In the genomic region with DNA sequence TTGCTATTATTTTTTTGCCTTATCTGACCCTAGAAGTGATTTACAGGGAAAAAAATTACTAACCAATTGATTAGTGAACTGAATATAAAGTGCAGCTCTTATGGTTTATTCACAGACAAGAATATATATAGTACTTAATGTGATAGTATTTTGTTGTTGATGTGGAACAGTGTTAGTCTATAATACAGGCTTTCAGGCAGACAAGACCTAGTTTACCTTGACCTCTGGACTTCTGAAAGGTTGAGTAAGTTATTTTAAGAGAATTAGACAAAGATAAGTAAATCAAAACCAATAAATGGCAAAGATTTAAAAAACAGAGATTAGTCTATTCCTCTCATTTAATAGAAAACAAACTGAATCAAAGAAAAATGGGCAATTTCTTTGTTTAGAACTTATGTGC, we compare ENCODE assay signal across 1 cellular context.
TF ChIP-seq lines count a peak whose summit lies in the region.

No MANE protein-coding gene starts in this region.

TF ChIP-seq in HepG2, 621 proteins besides CTCF, POLR2A, EP300 and RAD21:
- TF ChIP-seq FOXA3 (CRISPR knock-in tag; IDR thresholded peaks at IDR 0.05) (0 out of 2 replicates have a peak, but pooled peaks have one; percentile 23), ELF4 (CRISPR knock-in tag; IDR thresholded peaks at IDR 0.05; ENCODE audit: borderline replicate concordance) (no peak), ZNF616 (CRISPR knock-in tag; IDR thresholded peaks at IDR 0.05; ENCODE audit: low read depth) (no peak), POGZ (CRISPR knock-in tag; IDR thresholded peaks at IDR 0.05) (0 out of 2 replicates have a peak, but pooled peaks have one; percentile 15), SOX5 (CRISPR knock-in tag; IDR thresholded peaks at IDR 0.05; ENCODE audit: borderline replicate concordance) (no peak), NR2F6 (IDR thresholded peaks at IDR 0.05) (0 out of 2 replicates have a peak, but pooled peaks have one; percentile 36), NR2F6 (CRISPR knock-in tag; IDR thresholded peaks at IDR 0.05) (peak; percentile 56; the same call in 1 of the 2 replicates), HNF4A (CRISPR knock-in tag; IDR thresholded peaks at IDR 0.05) (peak; percentile 61), CHCHD3 (CRISPR knock-in tag; IDR thresholded peaks at IDR 0.05) (no peak), CREB1 (IDR thresholded peaks at IDR 0.05) (no peak), CREB1 (CRISPR knock-in tag; IDR thresholded peaks at IDR 0.05) (0 out of 2 replicates have a peak, but pooled peaks have one; percentile 23), GATAD2A (CRISPR knock-in tag; IDR thresholded peaks at IDR 0.05) (peak; percentile 35; the same call in 1 of the 2 replicates)
- TF ChIP-seq, protein P1, sequence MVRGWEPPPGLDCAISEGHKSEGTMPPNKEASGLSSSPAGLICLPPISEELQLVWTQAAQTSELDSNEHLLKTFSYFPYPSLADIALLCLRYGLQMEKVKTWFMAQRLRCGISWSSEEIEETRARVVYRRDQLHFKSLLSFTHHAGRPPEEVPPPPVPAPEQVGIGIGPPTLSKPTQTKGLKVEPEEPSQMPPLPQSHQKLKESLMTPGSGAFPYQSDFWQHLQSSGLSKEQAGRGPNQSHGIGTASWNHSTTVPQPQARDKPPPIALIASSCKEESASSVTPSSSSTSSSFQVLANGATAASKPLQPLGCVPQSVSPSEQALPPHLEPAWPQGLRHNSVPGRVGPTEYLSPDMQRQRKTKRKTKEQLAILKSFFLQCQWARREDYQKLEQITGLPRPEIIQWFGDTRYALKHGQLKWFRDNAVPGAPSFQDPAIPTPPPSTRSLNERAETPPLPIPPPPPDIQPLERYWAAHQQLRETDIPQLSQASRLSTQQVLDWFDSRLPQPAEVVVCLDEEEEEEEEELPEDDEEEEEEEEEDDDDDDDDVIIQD (CRISPR knock-in tag; IDR thresholded peaks at IDR 0.05; ENCODE audit: low read depth): peak; percentile 52; the same call in 1 of the 2 replicates
- TF ChIP-seq, protein P2, sequence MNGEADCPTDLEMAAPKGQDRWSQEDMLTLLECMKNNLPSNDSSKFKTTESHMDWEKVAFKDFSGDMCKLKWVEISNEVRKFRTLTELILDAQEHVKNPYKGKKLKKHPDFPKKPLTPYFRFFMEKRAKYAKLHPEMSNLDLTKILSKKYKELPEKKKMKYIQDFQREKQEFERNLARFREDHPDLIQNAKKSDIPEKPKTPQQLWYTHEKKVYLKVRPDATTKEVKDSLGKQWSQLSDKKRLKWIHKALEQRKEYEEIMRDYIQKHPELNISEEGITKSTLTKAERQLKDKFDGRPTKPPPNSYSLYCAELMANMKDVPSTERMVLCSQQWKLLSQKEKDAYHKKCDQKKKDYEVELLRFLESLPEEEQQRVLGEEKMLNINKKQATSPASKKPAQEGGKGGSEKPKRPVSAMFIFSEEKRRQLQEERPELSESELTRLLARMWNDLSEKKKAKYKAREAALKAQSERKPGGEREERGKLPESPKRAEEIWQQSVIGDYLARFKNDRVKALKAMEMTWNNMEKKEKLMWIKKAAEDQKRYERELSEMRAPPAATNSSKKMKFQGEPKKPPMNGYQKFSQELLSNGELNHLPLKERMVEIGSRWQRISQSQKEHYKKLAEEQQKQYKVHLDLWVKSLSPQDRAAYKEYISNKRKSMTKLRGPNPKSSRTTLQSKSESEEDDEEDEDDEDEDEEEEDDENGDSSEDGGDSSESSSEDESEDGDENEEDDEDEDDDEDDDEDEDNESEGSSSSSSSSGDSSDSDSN (CRISPR knock-in tag; IDR thresholded peaks at IDR 0.05): no peak
- TF ChIP-seq, protein P3, sequence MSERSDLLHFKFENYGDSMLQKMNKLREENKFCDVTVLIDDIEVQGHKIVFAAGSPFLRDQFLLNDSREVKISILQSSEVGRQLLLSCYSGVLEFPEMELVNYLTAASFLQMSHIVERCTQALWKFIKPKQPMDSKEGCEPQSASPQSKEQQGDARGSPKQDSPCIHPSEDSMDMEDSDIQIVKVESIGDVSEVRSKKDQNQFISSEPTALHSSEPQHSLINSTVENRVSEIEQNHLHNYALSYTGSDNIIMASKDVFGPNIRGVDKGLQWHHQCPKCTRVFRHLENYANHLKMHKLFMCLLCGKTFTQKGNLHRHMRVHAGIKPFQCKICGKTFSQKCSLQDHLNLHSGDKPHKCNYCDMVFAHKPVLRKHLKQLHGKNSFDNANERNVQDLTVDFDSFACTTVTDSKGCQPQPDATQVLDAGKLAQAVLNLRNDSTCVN (CRISPR knock-in tag; IDR thresholded peaks at IDR 0.05; ENCODE audit: borderline replicate concordance): no peak
